ENCODE assay signal across 1 cellular context in the genomic region with DNA sequence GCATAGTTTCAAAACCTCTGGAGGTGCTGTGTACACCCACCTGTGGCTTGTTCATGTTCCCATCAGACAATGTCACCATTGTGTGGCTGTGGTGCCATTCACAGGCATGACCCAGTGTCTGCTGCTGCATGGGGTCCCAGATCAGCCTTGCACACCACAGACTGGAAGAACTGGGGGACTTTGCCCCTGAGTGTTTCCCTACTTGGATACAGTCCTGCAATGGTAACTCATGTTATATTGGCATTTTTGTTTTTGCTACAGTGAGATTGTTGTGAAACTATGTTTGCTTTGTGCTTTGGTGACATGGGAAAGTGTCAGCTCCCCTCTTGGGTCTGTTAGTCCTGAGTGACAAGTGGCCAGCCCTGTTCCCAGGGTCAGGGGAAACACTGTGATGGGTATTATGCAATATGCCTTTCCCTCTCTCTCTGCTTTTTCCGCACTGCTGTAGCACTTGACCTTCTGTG.
A peak's percentile ranks its signal among the peaks of the same experiment; 100 is the strongest.
TF ChIP-seq lines count a peak whose summit lies in the region.

No MANE protein-coding gene starts in this region.

TF ChIP-seq in HepG2, 621 proteins besides CTCF, POLR2A, EP300 and RAD21 (continued from another document and continues in another):
- TF ChIP-seq, protein P1, sequence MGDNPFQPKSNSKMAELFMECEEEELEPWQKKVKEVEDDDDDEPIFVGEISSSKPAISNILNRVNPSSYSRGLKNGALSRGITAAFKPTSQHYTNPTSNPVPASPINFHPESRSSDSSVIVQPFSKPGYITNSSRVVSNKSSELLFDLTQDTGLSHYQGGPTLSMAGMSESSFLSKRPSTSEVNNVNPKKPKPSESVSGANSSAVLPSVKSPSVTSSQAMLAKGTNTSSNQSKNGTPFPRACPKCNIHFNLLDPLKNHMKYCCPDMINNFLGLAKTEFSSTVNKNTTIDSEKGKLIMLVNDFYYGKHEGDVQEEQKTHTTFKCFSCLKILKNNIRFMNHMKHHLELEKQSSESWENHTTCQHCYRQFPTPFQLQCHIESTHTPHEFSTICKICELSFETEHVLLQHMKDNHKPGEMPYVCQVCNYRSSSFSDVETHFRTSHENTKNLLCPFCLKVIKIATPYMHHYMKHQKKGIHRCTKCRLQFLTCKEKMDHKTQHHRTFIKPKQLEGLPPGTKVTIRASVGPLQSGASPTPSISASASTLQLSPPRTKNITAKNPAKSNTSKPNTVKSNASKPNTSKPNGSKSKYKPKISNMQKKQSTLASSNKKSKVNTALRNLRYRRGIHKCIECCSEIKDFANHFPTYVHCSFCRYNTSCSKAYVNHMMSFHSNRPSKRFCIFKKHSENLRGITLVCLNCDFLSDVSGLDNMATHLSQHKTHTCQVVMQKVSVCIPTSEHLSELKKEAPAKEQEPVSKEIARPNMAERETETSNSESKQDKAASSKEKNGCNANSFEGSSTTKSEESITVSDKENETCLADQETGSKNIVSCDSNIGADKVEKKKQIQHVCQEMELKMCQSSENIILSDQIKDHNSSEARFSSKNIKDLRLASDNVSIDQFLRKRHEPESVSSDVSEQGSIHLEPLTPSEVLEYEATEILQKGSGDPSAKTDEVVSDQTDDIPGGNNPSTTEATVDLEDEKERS (CRISPR knock-in tag; IDR thresholded peaks at IDR 0.05), result no peak
- TF ChIP-seq HDAC2 (CRISPR knock-in tag; IDR thresholded peaks at IDR 0.05), result peak; percentile 19; the same call in 1 of the 2 replicates
- TF ChIP-seq ZBTB7A (CRISPR knock-in tag; IDR thresholded peaks at IDR 0.05), result peak; percentile 47; the same call in 1 of the 2 replicates
- no peak for TF ChIP-seq KLF15 (CRISPR knock-in tag; IDR thresholded peaks at IDR 0.05; ENCODE audit: borderline replicate concordance)
- no peak for TF ChIP-seq DBP (CRISPR knock-in tag; IDR thresholded peaks at IDR 0.05; ENCODE audit: not compliant biosample characterization)
- TF ChIP-seq, protein P2, sequence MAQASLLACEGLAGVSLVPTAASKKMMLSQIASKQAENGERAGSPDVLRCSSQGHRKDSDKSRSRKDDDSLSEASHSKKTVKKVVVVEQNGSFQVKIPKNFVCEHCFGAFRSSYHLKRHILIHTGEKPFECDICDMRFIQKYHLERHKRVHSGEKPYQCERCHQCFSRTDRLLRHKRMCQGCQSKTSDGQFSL (CRISPR knock-in tag; IDR thresholded peaks at IDR 0.05), result no peak
- TF ChIP-seq ZNF362 (CRISPR knock-in tag; IDR thresholded peaks at IDR 0.05; ENCODE audit: borderline replicate concordance), result peak; percentile 59
- peak; percentile 34; the same call in 1 of the 2 replicates for TF ChIP-seq TBX2 (CRISPR knock-in tag; IDR thresholded peaks at IDR 0.05; ENCODE audit: borderline replicate concordance)
- TF ChIP-seq POLR2G (IDR thresholded peaks at IDR 0.05; ENCODE audit: low read depth, low read length), result no peak
- TF ChIP-seq ZNF775 (CRISPR knock-in tag; IDR thresholded peaks at IDR 0.05; ENCODE audit: borderline replicate concordance), result no peak
- no peak for TF ChIP-seq SYNCRIP (IDR thresholded peaks at IDR 0.05; ENCODE audit: insufficient read depth, low read depth, low read length)
- peak; percentile 55 for TF ChIP-seq ZNF574 (CRISPR knock-in tag; IDR thresholded peaks at IDR 0.05)
- peak; percentile 55; the same call in 1 of the 2 replicates for TF ChIP-seq PHF21A (CRISPR knock-in tag; IDR thresholded peaks at IDR 0.05)
- TF ChIP-seq ZFP90 (CRISPR knock-in tag; IDR thresholded peaks at IDR 0.05; ENCODE audit: borderline replicate concordance), result 0 out of 2 replicates have a peak, but pooled peaks have one; percentile 34
- 0 out of 2 replicates have a peak, but pooled peaks have one; percentile 41 for TF ChIP-seq SSRP1 (CRISPR knock-in tag; IDR thresholded peaks at IDR 0.05)
- TF ChIP-seq RXRB (CRISPR knock-in tag; IDR thresholded peaks at IDR 0.05; ENCODE audit: borderline replicate concordance), result peak; percentile 19; the same call in 1 of the 2 replicates
- no peak for TF ChIP-seq ZNF879 (CRISPR knock-in tag; IDR thresholded peaks at IDR 0.05)
- TF ChIP-seq TCF7 (IDR thresholded peaks at IDR 0.05; ENCODE audit: low read depth), result peak; percentile 21; the same call in 1 of the 2 replicates
- no peak for TF ChIP-seq MAFK (conservative IDR thresholded peaks at IDR 0.05 in 1 of 2, IDR thresholded peaks at IDR 0.05 in 1 of 2; ENCODE audit: low read length in 2 of 2)
- TF ChIP-seq TEF (CRISPR knock-in tag; IDR thresholded peaks at IDR 0.05), result peak; percentile 86; the same call in 1 of the 2 replicates
- TF ChIP-seq ZMYM4 (CRISPR knock-in tag; IDR thresholded peaks at IDR 0.05), result peak; percentile 30; the same call in 1 of the 2 replicates
- TF ChIP-seq, protein P3, sequence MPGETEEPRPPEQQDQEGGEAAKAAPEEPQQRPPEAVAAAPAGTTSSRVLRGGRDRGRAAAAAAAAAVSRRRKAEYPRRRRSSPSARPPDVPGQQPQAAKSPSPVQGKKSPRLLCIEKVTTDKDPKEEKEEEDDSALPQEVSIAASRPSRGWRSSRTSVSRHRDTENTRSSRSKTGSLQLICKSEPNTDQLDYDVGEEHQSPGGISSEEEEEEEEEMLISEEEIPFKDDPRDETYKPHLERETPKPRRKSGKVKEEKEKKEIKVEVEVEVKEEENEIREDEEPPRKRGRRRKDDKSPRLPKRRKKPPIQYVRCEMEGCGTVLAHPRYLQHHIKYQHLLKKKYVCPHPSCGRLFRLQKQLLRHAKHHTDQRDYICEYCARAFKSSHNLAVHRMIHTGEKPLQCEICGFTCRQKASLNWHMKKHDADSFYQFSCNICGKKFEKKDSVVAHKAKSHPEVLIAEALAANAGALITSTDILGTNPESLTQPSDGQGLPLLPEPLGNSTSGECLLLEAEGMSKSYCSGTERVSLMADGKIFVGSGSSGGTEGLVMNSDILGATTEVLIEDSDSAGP (CRISPR knock-in tag; IDR thresholded peaks at IDR 0.05; ENCODE audit: borderline replicate concordance), result no peak; the same call in 1 of the 2 replicates
- TF ChIP-seq CEBPB (IDR thresholded peaks at IDR 0.05; ENCODE audit: borderline replicate concordance, low read depth, low read length), result peak; percentile 93
- no peak for TF ChIP-seq KMT2B (CRISPR knock-in tag; IDR thresholded peaks at IDR 0.05)
- TF ChIP-seq MAFG (CRISPR knock-in tag; IDR thresholded peaks at IDR 0.05), result no peak
- peak; percentile 41; the same call in 1 of the 2 replicates for TF ChIP-seq NCOA2 (CRISPR knock-in tag; IDR thresholded peaks at IDR 0.05)
- TF ChIP-seq TRIM24 (CRISPR knock-in tag; IDR thresholded peaks at IDR 0.05), result 0 out of 2 replicates have a peak, but pooled peaks have one; percentile 24
- 0 out of 2 replicates have a peak, but pooled peaks have one; percentile 17 for TF ChIP-seq ZBED4 (CRISPR knock-in tag; IDR thresholded peaks at IDR 0.05; ENCODE audit: borderline replicate concordance)
- no peak for TF ChIP-seq CSRNP2 (CRISPR knock-in tag; conservative IDR thresholded peaks at IDR 0.05; ENCODE audit: low read depth)
- peak; percentile 46; the same call in 1 of the 2 replicates for TF ChIP-seq ZNF12 (CRISPR knock-in tag; IDR thresholded peaks at IDR 0.05)
- TF ChIP-seq SRY (CRISPR knock-in tag; IDR thresholded peaks at IDR 0.05), result no peak
- TF ChIP-seq POGZ (CRISPR knock-in tag; IDR thresholded peaks at IDR 0.05), result 0 out of 2 replicates have a peak, but pooled peaks have one; percentile 24
- TF ChIP-seq HNRNPL (IDR thresholded peaks at IDR 0.05; ENCODE audit: low read depth, low read length), result no peak
- peak; percentile 18 for TF ChIP-seq XRCC5 (optimal IDR thresholded peaks at IDR 0.05; ENCODE audit: low read length)
- no peak for TF ChIP-seq ZNF562 (CRISPR knock-in tag; IDR thresholded peaks at IDR 0.05; ENCODE audit: borderline replicate concordance)
- no peak for TF ChIP-seq NONO (IDR thresholded peaks at IDR 0.05)
- 0 out of 2 replicates have a peak, but pooled peaks have one; percentile 32 for TF ChIP-seq NONO (CRISPR knock-in tag; conservative IDR thresholded peaks at IDR 0.05)
- TF ChIP-seq NR2C2 (CRISPR knock-in tag; IDR thresholded peaks at IDR 0.05; ENCODE audit: borderline replicate concordance), result 0 out of 2 replicates have a peak, but pooled peaks have one; percentile 28
- 0 out of 2 replicates have a peak, but pooled peaks have one; percentile 27 for TF ChIP-seq ZNF331 (CRISPR knock-in tag; IDR thresholded peaks at IDR 0.05)
